9 cellular contexts compared by ENCODE assay signal in genomic region chr16:3007957-3008748, GRCh38. TPM values are rescaled to one million over a fixed set of nuclear protein-coding genes. Genes with fewer than 3 reads are reported as not detected.
DNase-seq lines count a peak whose midpoint lies in the region; ATAC-seq, FAIRE-seq and TF ChIP-seq lines count a peak whose summit lies in the region.
"Had no signal": no experiment of that assay in that cellular context is flagged by ENCODE, and none has a peak within 500 bp of the region (broad histone marks: within the 10 kb centered on the region; RNA-seq: fewer than 3 reads in every experiment).

No MANE protein-coding gene starts in this region.

- H3K4me3 Mint-ChIP-seq in type B pancreatic cell = peak overlapping the region; percentile 55

- TF ChIP-seq CTCF in cardiac muscle cell (IDR thresholded peaks at IDR 0.05; ENCODE audit: low read depth, low read length) = no peak
- no peak for TF ChIP-seq CTCF in type B pancreatic cell (conservative IDR thresholded peaks at IDR 0.05)
- no peak for TF ChIP-seq CTCF in D721Med (IDR thresholded peaks at IDR 0.05; ENCODE audit: insufficient read depth, missing control alignments)

- H3K36me3 Mint-ChIP-seq in type B pancreatic cell = no peaks in the 10 kb centered on the region

- no peak for FAIRE-seq in D721Med (lab: Jason Lieb, UNC)

- H3K9me3 Mint-ChIP-seq in type B pancreatic cell = no peaks in the 10 kb centered on the region

- H3K27me3 ChIP-seq in cardiac muscle cell (no peaks in the 10 kb centered on the region), right cardiac atrium (ENCODE audit: control insufficient read depth, insufficient read depth) (no peaks in the 10 kb centered on the region)

- 14% methylated on average over 17 of the region's 17 CpGs for WGBS in right cardiac atrium

- no peak overlapping the region for H3K4me3 ChIP-seq in cardiac muscle cell
- H3K4me3 ChIP-seq in right cardiac atrium (ENCODE audit: low read length) = no peak overlapping the region
- H3K4me3 ChIP-seq in iPS-18c (ENCODE audit: insufficient read depth, low read depth, low read length) = peak overlapping the region; percentile 37

- DNase-seq in cardiac muscle cell (ENCODE audit: low read depth in 1 of 2, low spot score in 1 of 2) = peak in 1 of 2 donors; percentile 91
- DNase-seq in right cardiac atrium = no peak
- peak; percentile 82 for DNase-seq in UCSD-AML1 (lab: John Stamatoyannopoulos, UW; ENCODE audit: unreplicated experiment)
- DNase-seq in type B pancreatic cell (ENCODE audit: extremely low spot score, unreplicated experiment) = no peak
- no peak for DNase-seq in D721Med (ENCODE audit: insufficient read length, low spot score)
- DNase-seq: SHP77 treated with DMSO at 0.1 percent for 48 hours had no signal

- H3K27me3 Mint-ChIP-seq in type B pancreatic cell = peaks cover 59% of the 10 kb centered on the region

- no peaks in the 10 kb centered on the region for H3K36me3 ChIP-seq in cardiac muscle cell

- intact Hi-C loops in right cardiac atrium (cut with DNase I) = no loop called here

- no peaks in the 10 kb centered on the region for H3K9me3 ChIP-seq in cardiac muscle cell (ENCODE audit: low read depth)
- no peaks in the 10 kb centered on the region for H3K9me3 ChIP-seq in right cardiac atrium (ENCODE audit: control insufficient read depth, low read length)
- H3K9me3 ChIP-seq in iPS-18c (ENCODE audit: control insufficient read depth, insufficient read depth, low read length) = no peaks in the 10 kb centered on the region

- ATAC-seq in right cardiac atrium (no peak), GM21619 (IDR thresholded peaks at IDR 0.05; ENCODE audit: unreplicated experiment) (no peak), GM21737 (IDR thresholded peaks at IDR 0.05; ENCODE audit: unreplicated experiment) (no peak)

- H3K4me1 ChIP-seq in cardiac muscle cell (ENCODE audit: low read depth) = peaks cover 67% of the 10 kb centered on the region
- H3K4me1 ChIP-seq in right cardiac atrium (ENCODE audit: control insufficient read depth, insufficient read depth, low read length) = no peaks in the 10 kb centered on the region

- no peaks in the 10 kb centered on the region for H3K4me1 Mint-ChIP-seq in type B pancreatic cell (ENCODE audit: unreplicated experiment)

- H3K27ac ChIP-seq in cardiac muscle cell = peak overlapping the region; percentile 96
- H3K27ac ChIP-seq in right cardiac atrium (ENCODE audit: low read length) = no peak overlapping the region

- H3K27ac Mint-ChIP-seq in type B pancreatic cell = peak overlapping the region; percentile 95

RNA-seq across cellular contexts. Expression of gene CLDN9, which starts 4.6 kb away (rescaled TPM):
- total RNA-seq in cardiac muscle cell (3.2 and 6.3 TPM in 2 replicates), right cardiac atrium (under 1 TPM; 0.14 to 0.46 (median 0.25) TPM), type B pancreatic cell (ENCODE audit: low replicate concordance) (0.99 and 3.4 TPM in 2 replicates)
- polyA plus RNA-seq in cardiac muscle cell (8.4 and 8.5 TPM in 2 replicates), right cardiac atrium (0.41 TPM)

RNA-seq across cellular contexts. Expression of gene CLDN6, which starts 9.8 kb away (rescaled TPM):
- total RNA-seq in cardiac muscle cell (148 and 210 TPM in 2 replicates), right cardiac atrium (not detected), type B pancreatic cell (ENCODE audit: low replicate concordance) (98.9 and 243 TPM in 2 replicates)
- polyA plus RNA-seq in cardiac muscle cell (244 and 344 TPM in 2 replicates), right cardiac atrium (not detected)

RNA-seq across cellular contexts. Expression of gene TNFRSF12A, which starts 12.0 kb away (rescaled TPM):
- total RNA-seq in cardiac muscle cell = 115 and 122 TPM in 2 replicates
- 106 and 142 TPM in 2 replicates for polyA plus RNA-seq in cardiac muscle cell
- total RNA-seq in right cardiac atrium = 10 to 100 TPM; 13.8 to 50.8 (median 28.0) TPM
- 94.7 TPM for polyA plus RNA-seq in right cardiac atrium
- 24.0 and 55.5 TPM in 2 replicates for total RNA-seq in type B pancreatic cell (ENCODE audit: low replicate concordance)

RNA-seq across cellular contexts. Expression of gene HCFC1R1, which starts 15.6 kb away (rescaled TPM):
- total RNA-seq in cardiac muscle cell (48.3 and 50.8 TPM in 2 replicates), right cardiac atrium (10 to 100 TPM; 43.7 to 80.5 (median 64.6) TPM), type B pancreatic cell (ENCODE audit: low replicate concordance) (34.8 and 49.4 TPM in 2 replicates)
- polyA plus RNA-seq in cardiac muscle cell (109 and 140 TPM in 2 replicates), right cardiac atrium (122 TPM)

RNA-seq across cellular contexts. Expression of gene THOC6, which starts 15.7 kb away (rescaled TPM):
- total RNA-seq in cardiac muscle cell = 34.8 and 36.9 TPM in 2 replicates
- 61.3 and 65.7 TPM in 2 replicates for polyA plus RNA-seq in cardiac muscle cell
- 10 to 100 TPM; 11.1 to 13.7 (median 13.0) TPM for total RNA-seq in right cardiac atrium
- polyA plus RNA-seq in right cardiac atrium = 13.1 TPM
- total RNA-seq in type B pancreatic cell (ENCODE audit: low replicate concordance) = 40.1 and 50.7 TPM in 2 replicates

Comparison
In these comparisons a context has a peak if more than half of its experiments do, and no peak if none do; other contexts are left out.
1. RNA of gene CLDN6, which starts 9.8 kb away (total RNA-seq): 148 to 210 TPM in cardiac muscle cell and 98.9 to 243 TPM in type B pancreatic cell; not detected in right cardiac atrium; every median in the first group is over 10 times any median in the second.